In genomic region chr13:50006426-50007135, GRCh38 we compare ENCODE assay signal across 1 cellular context.
TF ChIP-seq lines count a peak whose summit lies in the region.

No MANE protein-coding gene starts in this region.

TF ChIP-seq in HepG2, 621 proteins besides CTCF, POLR2A, EP300 and RAD21:
- TF ChIP-seq MEF2D (CRISPR knock-in tag; IDR thresholded peaks at IDR 0.05) (no peak), ZBTB38 (CRISPR knock-in tag; IDR thresholded peaks at IDR 0.05) (no peak), ZMYM4 (CRISPR knock-in tag; IDR thresholded peaks at IDR 0.05) (no peak)
